Comparison of ENCODE assay signal across 9 cellular contexts in genomic region chr17:76547183-76547641, GRCh38. TPM values are rescaled to one million over a fixed set of nuclear protein-coding genes. Genes with fewer than 3 reads are reported as not detected.
A peak's percentile ranks its signal among the peaks of the same experiment; 100 is the strongest.
DNase-seq lines count a peak whose midpoint lies in the region; ATAC-seq, FAIRE-seq and TF ChIP-seq lines count a peak whose summit lies in the region.
"Had no signal": no experiment of that assay in that cellular context is flagged by ENCODE, and none has a peak within 500 bp of the region (broad histone marks: within the 10 kb centered on the region; RNA-seq: fewer than 3 reads in every experiment).

No MANE protein-coding gene starts in this region.

- H3K9ac ChIP-seq in colonic mucosa (ENCODE audit: low read depth in 2 of 2, low read length in 2 of 2) = no peak overlapping the region
- H3K9ac ChIP-seq in HepG2 (ENCODE audit: insufficient read depth, low read depth, low read length) = no peak overlapping the region

- WGBS in HepG2 (ENCODE audit: low lambda C conversion rate) = 60% methylated on average over 3 of the region's 3 CpGs

- TF ChIP-seq EP300 in HepG2 (IDR thresholded peaks at IDR 0.05; ENCODE audit: low read depth in 2 of 2, low read length in 2 of 2) = no peak
- TF ChIP-seq EP300 in HepG2 (CRISPR knock-in tag; IDR thresholded peaks at IDR 0.05; ENCODE audit: borderline replicate concordance) = peak; percentile 30; the same call in 1 of the 2 replicates

- H3K27me3 ChIP-seq in colonic mucosa = no peaks in the 10 kb centered on the region
- H3K27me3 ChIP-seq in HepG2 (ENCODE audit: control insufficient read depth in 1 of 2, insufficient read depth in 2 of 2, low read length in 2 of 2) = no peaks in the 10 kb centered on the region

- peak; percentile 97 for TF ChIP-seq RAD21 in HepG2 (CRISPR knock-in tag; IDR thresholded peaks at IDR 0.05)

- H2AFZ ChIP-seq in HepG2 (ENCODE audit: low read length) = no peak overlapping the region

- intact Hi-C loops in colonic mucosa (cut with DNase I) = no loop called here
- intact Hi-C loops in HepG2 (cut with micrococcal nuclease; ENCODE audit: unreplicated experiment) = loop anchor here (1.0 kb wide), 1 partner anchor 24 kb away; no protein-coding TSS in a partner anchor

- H3K4me1 ChIP-seq in colonic mucosa (no peaks in the 10 kb centered on the region), HepG2 (ENCODE audit: insufficient read depth, low read length) (peaks cover 62% of the 10 kb centered on the region)

- no peak for FAIRE-seq in HepG2 (lab: Jason Lieb, UNC)

- H3K27ac ChIP-seq in colonic mucosa = no peak overlapping the region
- no peak overlapping the region for H3K27ac ChIP-seq in HepG2 (ENCODE audit: extremely low read length, insufficient read depth, low read length)

- TF ChIP-seq CTCF in NB4 (IDR thresholded peaks at IDR 0.05; ENCODE audit: low read depth, low read length) (peak; percentile 70), WI38 (IDR thresholded peaks at IDR 0.05; ENCODE audit: low read depth, low read length) (peak; percentile 66), colonic mucosa (IDR thresholded peaks at IDR 0.05) (peak; percentile 34), HepG2 (CRISPR knock-in tag; IDR thresholded peaks at IDR 0.05) (peak; percentile 95)

- H3K9me3 ChIP-seq in colonic mucosa (no peaks in the 10 kb centered on the region), HepG2 (ENCODE audit: low read length) (no peaks in the 10 kb centered on the region)

- in situ Hi-C loops in HepG2 (cut with HindIII; ENCODE audit: extremely low pct_ligation_motif_present, low pct_unique_long_range_greater_than_20kb) = no loop called here

- POLR2A ChIA-PET in HepG2 (lab: Yijun Ruan, JAX) = interaction anchor here (0.8 to 3.1 kb wide), 4 partner anchors 10 to 22 kb away, joined by 3 to 30 read pairs (median 11); no protein-coding TSS in a partner anchor

- H4K20me1 ChIP-seq in HepG2 (ENCODE audit: insufficient read depth, low read length) = peaks cover 7% of the 10 kb centered on the region; the same call in 1 of the 2 replicates

- TSS peak; percentile 35 for BruUV-seq in HepG2 (replicated peaks; lab: Mats Ljungman, UMichigan)

- ATAC-seq in HepG2 = peak; percentile 73
- ATAC-seq in stimulated activated naive CD8-positive, alpha-beta T cell treated with anti-CD3 and anti-CD28 coated beads, Interleukin-15, Interleukin-2, amounts not matched to agents 100 U/mL and 50 U/mL, for 24 hours = peak; percentile 73
- no peak for ATAC-seq in HG02852 (IDR thresholded peaks at IDR 0.05; ENCODE audit: unreplicated experiment)

- no peak for TF ChIP-seq POLR2A in NB4 (IDR thresholded peaks at IDR 0.05; ENCODE audit: extremely low read depth, insufficient read length)
- no peak for TF ChIP-seq POLR2A in HepG2 (IDR thresholded peaks at IDR 0.05; ENCODE audit: insufficient read depth in 1 of 2, low read depth in 2 of 2, low read length in 2 of 2)

- peaks cover 42% of the 10 kb centered on the region for H3K79me2 ChIP-seq in HepG2 (ENCODE audit: insufficient read depth, low read length)

- peak; percentile 64 for DNase-seq in NK-92 treated with Interleukin-12 subunit alpha and Interleukin-12 subunit beta, amount 100 ng/mL, for 24 hours (lab: John Stamatoyannopoulos, UW)
- DNase-seq in NK-92 (lab: John Stamatoyannopoulos, UW; ENCODE audit: unreplicated experiment) (no peak), NB4 (ENCODE audit: low read depth) (peak; percentile 81), colonic mucosa (peak; percentile 77), HepG2 (ENCODE audit: low spot score) (peak; percentile 74)
- peak; percentile 70 for DNase-seq in stimulated activated naive CD8-positive, alpha-beta T cell treated with anti-CD3 and anti-CD28 coated beads, Interleukin-15, Interleukin-2, amounts not matched to agents 100 U/mL and 50 U/mL, for 24 hours

- H3K36me3 ChIP-seq in colonic mucosa (no peaks in the 10 kb centered on the region), HepG2 (replicated peaks in 1 of 2; ENCODE audit: control insufficient read depth in 1 of 2, insufficient read depth in 2 of 2, low read length in 2 of 2) (peaks cover 7 to 11% of the 10 kb centered on the region in 2 experiments; a peak in 4 of 5 replicates)

- H3K4me2 ChIP-seq in HepG2 (ENCODE audit: low read depth, low read length) = peak overlapping the region; percentile 93

- H3K4me3 ChIP-seq in NB4 (ENCODE audit: low read depth, low read length) (no peak overlapping the region), WI38 (ENCODE audit: low read depth, low read length) (no peak overlapping the region), colonic mucosa (no peak overlapping the region), HepG2 (replicated peaks in 1 of 3; ENCODE audit: insufficient read depth in 1 of 3, low read depth in 2 of 3, low read length in 3 of 3) (peak overlapping the region in 1 of 3 experiments; percentile 66; a peak in 1 of 6 replicates)

- CTCF ChIA-PET in HepG2 (lab: Yijun Ruan, JAX; ENCODE audit: low intra/inter-chr PET ratio, low total read pairs) = interaction anchor here (0.9 to 4.4 kb wide), 8 partner anchors 14 to 81 kb away, joined by 3 to 86 read pairs (median 6); no protein-coding TSS in a partner anchor

RNA-seq across cellular contexts. Expression of gene PRCD, which starts 7.4 kb away (rescaled TPM):
- total RNA-seq in colonic mucosa (1 to 10 TPM in 1 of 2 donors, under 1 TPM in 1; 0.29 to 1.2 TPM), HepG2 (2016; rRNA removed; fragmentation: Illumina TruSeq; extraction: Trizol) (0.52 TPM in 1 of 2 replicates, not detected in the other)
- not detected in 2 replicates for total RNA-seq in HepG2 (2016; cell fraction: cytosol; rRNA removed; fragmentation: Illumina TruSeq; extraction: Trizol; ENCODE audit: low read depth)
- total RNA-seq in HepG2 (2016; cell fraction: insoluble cytoplasmic fraction; rRNA removed; fragmentation: Illumina TruSeq; extraction: Trizol) = 0.36 and 0.48 TPM in 2 replicates
- total RNA-seq in HepG2 (2016; cell fraction: membrane; rRNA removed; fragmentation: Illumina TruSeq; extraction: Trizol) = not detected in 2 replicates
- total RNA-seq in HepG2 (2016; cell fraction: nucleus; rRNA removed; fragmentation: Illumina TruSeq; extraction: Trizol) = not detected in 2 replicates
- 0.35 and 0.51 TPM in 2 replicates for polyA plus RNA-seq in HepG2 (2011; rRNA removed)
- not detected in 2 replicates for polyA plus RNA-seq in HepG2 (2011; cell fraction: cytosol; rRNA removed)
- polyA plus RNA-seq in HepG2 (2011; cell fraction: nucleus; rRNA removed) = 0.06 TPM in 1 of 2 replicates, not detected in the other
- polyA plus RNA-seq in HepG2 (2012) = 0.61 and 0.71 TPM in 2 replicates
- 0.25 TPM in 1 of 2 replicates, not detected in the other for polyA plus RNA-seq in HepG2 (2016; cell fraction: cytosol; fragmentation: Illumina TruSeq; extraction: Trizol; ENCODE audit: low read depth)
- not detected in 2 replicates for polyA plus RNA-seq in HepG2 (2016; cell fraction: insoluble cytoplasmic fraction; fragmentation: Illumina TruSeq; extraction: Trizol; ENCODE audit: low read depth)
- not detected in 2 replicates for polyA plus RNA-seq in HepG2 (2016; cell fraction: membrane; fragmentation: Illumina TruSeq; extraction: Trizol; ENCODE audit: low read depth)
- not detected in 2 replicates for polyA plus RNA-seq in HepG2 (2016; cell fraction: nucleus; fragmentation: Illumina TruSeq; extraction: Trizol; ENCODE audit: insufficient read depth, low read depth)
- polyA minus RNA-seq in HepG2 (2011; rRNA and poly(A)+ RNA removed; ENCODE audit: low replicate concordance) = 0.70 TPM in 1 of 2 replicates, not detected in the other
- polyA minus RNA-seq in HepG2 (2011; cell fraction: cytosol; rRNA and poly(A)+ RNA removed) = not detected in 2 replicates
- polyA minus RNA-seq in HepG2 (2011; cell fraction: nucleus; rRNA and poly(A)+ RNA removed) = not detected in 2 replicates

RNA-seq across cellular contexts. Expression of gene CYGB, which starts 9.7 kb away (rescaled TPM):
- total RNA-seq in colonic mucosa (1 to 10 TPM; 4.7 to 9.9 TPM), HepG2 (2016; rRNA removed; fragmentation: Illumina TruSeq; extraction: Trizol) (27.1 and 28.9 TPM in 2 replicates)
- total RNA-seq in HepG2 (2016; cell fraction: cytosol; rRNA removed; fragmentation: Illumina TruSeq; extraction: Trizol; ENCODE audit: low read depth) = 5.2 and 8.2 TPM in 2 replicates
- total RNA-seq in HepG2 (2016; cell fraction: insoluble cytoplasmic fraction; rRNA removed; fragmentation: Illumina TruSeq; extraction: Trizol) = 25.6 and 28.4 TPM in 2 replicates
- 16.6 and 21.7 TPM in 2 replicates for total RNA-seq in HepG2 (2016; cell fraction: membrane; rRNA removed; fragmentation: Illumina TruSeq; extraction: Trizol)
- total RNA-seq in HepG2 (2016; cell fraction: nucleus; rRNA removed; fragmentation: Illumina TruSeq; extraction: Trizol) = 14.7 and 17.2 TPM in 2 replicates
- polyA plus RNA-seq in HepG2 (2011; rRNA removed) = 18.9 and 23.3 TPM in 2 replicates
- polyA plus RNA-seq in HepG2 (2011; cell fraction: cytosol; rRNA removed) = 19.3 and 25.5 TPM in 2 replicates
- 17.6 and 23.0 TPM in 2 replicates for polyA plus RNA-seq in HepG2 (2011; cell fraction: nucleus; rRNA removed)
- polyA plus RNA-seq in HepG2 (2012) = 20.2 and 20.5 TPM in 2 replicates
- polyA plus RNA-seq in HepG2 (2016; cell fraction: cytosol; fragmentation: Illumina TruSeq; extraction: Trizol; ENCODE audit: low read depth) = 6.2 and 7.9 TPM in 2 replicates
- polyA plus RNA-seq in HepG2 (2016; cell fraction: insoluble cytoplasmic fraction; fragmentation: Illumina TruSeq; extraction: Trizol; ENCODE audit: low read depth) = 28.7 and 30.6 TPM in 2 replicates
- 21.0 and 21.3 TPM in 2 replicates for polyA plus RNA-seq in HepG2 (2016; cell fraction: membrane; fragmentation: Illumina TruSeq; extraction: Trizol; ENCODE audit: low read depth)
- polyA plus RNA-seq in HepG2 (2016; cell fraction: nucleus; fragmentation: Illumina TruSeq; extraction: Trizol; ENCODE audit: insufficient read depth, low read depth) = 24.9 and 26.1 TPM in 2 replicates
- 0.26 and 16.8 TPM in 2 replicates for polyA minus RNA-seq in HepG2 (2011; rRNA and poly(A)+ RNA removed; ENCODE audit: low replicate concordance)
- 9.7 and 11.8 TPM in 2 replicates for polyA minus RNA-seq in HepG2 (2011; cell fraction: cytosol; rRNA and poly(A)+ RNA removed)
- 12.9 and 17.7 TPM in 2 replicates for polyA minus RNA-seq in HepG2 (2011; cell fraction: nucleus; rRNA and poly(A)+ RNA removed)

RNA-seq across cellular contexts. Expression of gene ST6GALNAC2, which starts 38.4 kb away (rescaled TPM):
- total RNA-seq in colonic mucosa = 1 to 10 TPM; 3.8 to 6.3 TPM
- 0.49 and 0.84 TPM in 2 replicates for total RNA-seq in HepG2 (2016; rRNA removed; fragmentation: Illumina TruSeq; extraction: Trizol)
- total RNA-seq in HepG2 (2016; cell fraction: cytosol; rRNA removed; fragmentation: Illumina TruSeq; extraction: Trizol; ENCODE audit: low read depth) = 0.35 and 0.51 TPM in 2 replicates
- 0.13 and 0.39 TPM in 2 replicates for total RNA-seq in HepG2 (2016; cell fraction: insoluble cytoplasmic fraction; rRNA removed; fragmentation: Illumina TruSeq; extraction: Trizol)
- total RNA-seq in HepG2 (2016; cell fraction: membrane; rRNA removed; fragmentation: Illumina TruSeq; extraction: Trizol) = 0.77 and 0.79 TPM in 2 replicates
- total RNA-seq in HepG2 (2016; cell fraction: nucleus; rRNA removed; fragmentation: Illumina TruSeq; extraction: Trizol) = 0.68 and 0.97 TPM in 2 replicates
- polyA plus RNA-seq in HepG2 (2011; rRNA removed) = 0.12 and 0.30 TPM in 2 replicates
- polyA plus RNA-seq in HepG2 (2011; cell fraction: cytosol; rRNA removed) = 0.24 and 0.50 TPM in 2 replicates
- polyA plus RNA-seq in HepG2 (2011; cell fraction: nucleus; rRNA removed) = 0.43 TPM in 2 replicates
- 0.16 TPM in 1 of 2 replicates, not detected in the other for polyA plus RNA-seq in HepG2 (2012)
- polyA plus RNA-seq in HepG2 (2016; cell fraction: cytosol; fragmentation: Illumina TruSeq; extraction: Trizol; ENCODE audit: low read depth) = 0.34 and 0.45 TPM in 2 replicates
- 0.56 and 0.64 TPM in 2 replicates for polyA plus RNA-seq in HepG2 (2016; cell fraction: insoluble cytoplasmic fraction; fragmentation: Illumina TruSeq; extraction: Trizol; ENCODE audit: low read depth)
- polyA plus RNA-seq in HepG2 (2016; cell fraction: membrane; fragmentation: Illumina TruSeq; extraction: Trizol; ENCODE audit: low read depth) = 0.62 and 0.69 TPM in 2 replicates
- 1.0 and 1.6 TPM in 2 replicates for polyA plus RNA-seq in HepG2 (2016; cell fraction: nucleus; fragmentation: Illumina TruSeq; extraction: Trizol; ENCODE audit: insufficient read depth, low read depth)
- polyA minus RNA-seq in HepG2 (2011; rRNA and poly(A)+ RNA removed; ENCODE audit: low replicate concordance) = 0.34 and 1.1 TPM in 2 replicates
- not detected in 2 replicates for polyA minus RNA-seq in HepG2 (2011; cell fraction: cytosol; rRNA and poly(A)+ RNA removed)
- not detected in 2 replicates for polyA minus RNA-seq in HepG2 (2011; cell fraction: nucleus; rRNA and poly(A)+ RNA removed)
- total RNA-seq: frontal cortex had no signal

RNA-seq across cellular contexts. Expression of gene RHBDF2, which starts 46.0 kb away (rescaled TPM):
- total RNA-seq in colonic mucosa (10 to 100 TPM; 11.6 to 23.9 TPM), HepG2 (2016; rRNA removed; fragmentation: Illumina TruSeq; extraction: Trizol) (4.2 and 7.8 TPM in 2 replicates)
- 3.3 and 3.4 TPM in 2 replicates for total RNA-seq in HepG2 (2016; cell fraction: cytosol; rRNA removed; fragmentation: Illumina TruSeq; extraction: Trizol; ENCODE audit: low read depth)
- 2.8 and 8.6 TPM in 2 replicates for total RNA-seq in HepG2 (2016; cell fraction: insoluble cytoplasmic fraction; rRNA removed; fragmentation: Illumina TruSeq; extraction: Trizol)
- 3.2 and 3.5 TPM in 2 replicates for total RNA-seq in HepG2 (2016; cell fraction: membrane; rRNA removed; fragmentation: Illumina TruSeq; extraction: Trizol)
- 10.0 and 14.7 TPM in 2 replicates for total RNA-seq in HepG2 (2016; cell fraction: nucleus; rRNA removed; fragmentation: Illumina TruSeq; extraction: Trizol)
- 24.2 and 27.6 TPM in 2 replicates for polyA plus RNA-seq in HepG2 (2011; rRNA removed)
- 9.7 and 15.2 TPM in 2 replicates for polyA plus RNA-seq in HepG2 (2011; cell fraction: cytosol; rRNA removed)
- polyA plus RNA-seq in HepG2 (2011; cell fraction: nucleus; rRNA removed) = 96.1 and 124 TPM in 2 replicates
- polyA plus RNA-seq in HepG2 (2012) = 17.9 and 27.7 TPM in 2 replicates
- 1.2 and 1.5 TPM in 2 replicates for polyA plus RNA-seq in HepG2 (2016; cell fraction: cytosol; fragmentation: Illumina TruSeq; extraction: Trizol; ENCODE audit: low read depth)
- 3.8 and 4.6 TPM in 2 replicates for polyA plus RNA-seq in HepG2 (2016; cell fraction: insoluble cytoplasmic fraction; fragmentation: Illumina TruSeq; extraction: Trizol; ENCODE audit: low read depth)
- polyA plus RNA-seq in HepG2 (2016; cell fraction: membrane; fragmentation: Illumina TruSeq; extraction: Trizol; ENCODE audit: low read depth) = 2.0 and 3.1 TPM in 2 replicates
- polyA plus RNA-seq in HepG2 (2016; cell fraction: nucleus; fragmentation: Illumina TruSeq; extraction: Trizol; ENCODE audit: insufficient read depth, low read depth) = 23.9 and 27.3 TPM in 2 replicates
- 8.1 and 40.4 TPM in 2 replicates for polyA minus RNA-seq in HepG2 (2011; rRNA and poly(A)+ RNA removed; ENCODE audit: low replicate concordance)
- 12.8 and 13.5 TPM in 2 replicates for polyA minus RNA-seq in HepG2 (2011; cell fraction: cytosol; rRNA and poly(A)+ RNA removed)
- 26.5 and 30.6 TPM in 2 replicates for polyA minus RNA-seq in HepG2 (2011; cell fraction: nucleus; rRNA and poly(A)+ RNA removed)

Comparison
In these comparisons a context has a peak if more than half of its experiments do, and no peak if none do; other contexts are left out.
1. CTCF ChIP-seq: peak in every context shown above with its lines; median percentile 95 in HepG2; 70 in NB4; 66 in WI38; 34 in colonic mucosa.